Comparison of ENCODE assay signal across 8 cellular contexts in genomic region chr5:181242031-181242451, GRCh38. TPM values are rescaled to one million over a fixed set of nuclear protein-coding genes. Genes with fewer than 3 reads are reported as not detected.
DNase-seq lines count a peak whose midpoint lies in the region; ATAC-seq and TF ChIP-seq lines count a peak whose summit lies in the region.

No MANE protein-coding gene starts in this region.

- H3K9me3 Mint-ChIP-seq in activated CD4-positive, alpha-beta T cell treated with anti-CD3 and anti-CD28 coated beads for 36 hours (ENCODE audit: low read depth), result no peaks in the 10 kb centered on the region
- H3K9me3 Mint-ChIP-seq in activated T-helper 2 cell treated with anti-CD3 and anti-CD28 coated beads, Interferon-gamma antibody, Interleukin-2, Interleukin-4, amounts not matched to agents 10 μg/mL and 5 μg/mL and 100 μg/mL, durations not matched to agents 14 hours and 24 hours and 36 hours, result no peaks in the 10 kb centered on the region

- TF ChIP-seq CTCF in stomach (IDR thresholded peaks at IDR 0.05), result no peak

- no peak for TF ChIP-seq EP300 in stomach (IDR thresholded peaks at IDR 0.05)

- H3K4me3 Mint-ChIP-seq in activated CD4-positive, alpha-beta T cell treated with anti-CD3 and anti-CD28 coated beads for 36 hours, result peak overlapping the region; percentile 91
- H3K4me3 Mint-ChIP-seq in activated T-helper 2 cell treated with anti-CD3 and anti-CD28 coated beads, Interferon-gamma antibody, Interleukin-2, Interleukin-4, amounts not matched to agents 10 μg/mL and 5 μg/mL and 100 μg/mL, durations not matched to agents 14 hours and 24 hours and 36 hours (ENCODE audit: low read depth), result peak overlapping the region; percentile 98

- H3K4me3 ChIP-seq in iPS-20b (ENCODE audit: low read length) (peak overlapping the region; percentile 88), stomach (peak overlapping the region; percentile 64 to 89 (median 68))

- no peaks in the 10 kb centered on the region for H3K27me3 ChIP-seq in iPS-20b (ENCODE audit: insufficient read depth, low read length)
- H3K27me3 ChIP-seq in stomach, result no peaks in the 10 kb centered on the region

- WGBS in stomach, 5 donors, result 22 to 35% (median 26%) methylated on average over 6 of the region's 6 CpGs

- H3K27ac Mint-ChIP-seq in activated CD4-positive, alpha-beta T cell treated with anti-CD3 and anti-CD28 coated beads for 36 hours, result peak overlapping the region; percentile 99
- peak overlapping the region; percentile 96 for H3K27ac Mint-ChIP-seq in activated T-helper 2 cell treated with anti-CD3 and anti-CD28 coated beads, Interferon-gamma antibody, Interleukin-2, Interleukin-4, amounts not matched to agents 10 μg/mL and 5 μg/mL and 100 μg/mL, durations not matched to agents 14 hours and 24 hours and 36 hours

- ATAC-seq in activated CD4-positive, alpha-beta T cell treated with anti-CD3 and anti-CD28 coated beads for 36 hours, result no peak
- ATAC-seq in HG02840 (IDR thresholded peaks at IDR 0.05; ENCODE audit: low FRiP score, unreplicated experiment), result no peak
- ATAC-seq in GM18517 (IDR thresholded peaks at IDR 0.05; ENCODE audit: unreplicated experiment), result no peak

- peaks cover 51% of the 10 kb centered on the region for H3K4me1 Mint-ChIP-seq in activated CD4-positive, alpha-beta T cell treated with anti-CD3 and anti-CD28 coated beads for 36 hours
- H3K4me1 Mint-ChIP-seq in activated T-helper 2 cell treated with anti-CD3 and anti-CD28 coated beads, Interferon-gamma antibody, Interleukin-2, Interleukin-4, amounts not matched to agents 10 μg/mL and 5 μg/mL and 100 μg/mL, durations not matched to agents 14 hours and 24 hours and 36 hours (ENCODE audit: low read depth), result peaks cover 39% of the 10 kb centered on the region

- POLR2A ChIA-PET in activated CD4-positive, alpha-beta T cell treated with anti-CD3 and anti-CD28 coated beads for 36 hours (lab: Charles Lee), result interaction anchor here (1.0 kb wide), 2 partner anchors 20 to 34 kb away, joined by 3 to 4 read pairs; no protein-coding TSS in a partner anchor

- no peak for TF ChIP-seq POLR2A in stomach (IDR thresholded peaks at IDR 0.05)

- H3K27ac ChIP-seq in iPS-20b (ENCODE audit: low read length), result no peak overlapping the region
- H3K27ac ChIP-seq in stomach, result peak overlapping the region in 4 of 5 donors; percentile 96 to 98 (median 96)

- H3K27me3 Mint-ChIP-seq in activated CD4-positive, alpha-beta T cell treated with anti-CD3 and anti-CD28 coated beads for 36 hours, result no peaks in the 10 kb centered on the region
- H3K27me3 Mint-ChIP-seq in activated T-helper 2 cell treated with anti-CD3 and anti-CD28 coated beads, Interferon-gamma antibody, Interleukin-2, Interleukin-4, amounts not matched to agents 10 μg/mL and 5 μg/mL and 100 μg/mL, durations not matched to agents 14 hours and 24 hours and 36 hours (ENCODE audit: low read depth), result no peaks in the 10 kb centered on the region

- CTCF ChIA-PET in activated CD4-positive, alpha-beta T cell treated with anti-CD3 and anti-CD28 coated beads for 36 hours (lab: Charles Lee), result interaction anchor here (0.8 kb wide), 1 partner anchor 26 kb away, joined by 5 read pairs; no protein-coding TSS in a partner anchor

- H3K9me3 ChIP-seq in iPS-20b (ENCODE audit: insufficient read depth, low read depth, low read length), result no peaks in the 10 kb centered on the region
- no peaks in the 10 kb centered on the region for H3K9me3 ChIP-seq in stomach

- no peak for DNase-seq in activated CD4-positive, alpha-beta T cell treated with anti-CD3 and anti-CD28 coated beads for 36 hours
- DNase-seq in activated CD4-positive, alpha-beta T cell treated with anti-CD3 and anti-CD28 coated beads for 1 hour, result no peak
- DNase-seq in activated T-helper 2 cell treated with anti-CD3 and anti-CD28 coated beads, Interferon-gamma antibody, Interleukin-2, Interleukin-4, amounts not matched to agents 10 μg/mL and 5 μg/mL and 100 μg/mL, durations not matched to agents 14 hours and 24 hours and 36 hours (ENCODE audit: low spot score), result no peak
- DNase-seq in stomach (no peak), OCI-M1 (lab: John Stamatoyannopoulos, UW) (no peak)

- H3K9ac ChIP-seq in iPS-20b (ENCODE audit: low read depth, low read length), result peak overlapping the region; percentile 96

- H3K36me3 ChIP-seq in iPS-20b (ENCODE audit: insufficient read depth, low read depth, low read length), result peaks cover 63% of the 10 kb centered on the region
- peaks cover 53 to 57% (median 53%) of the 10 kb centered on the region in 4 donors for H3K36me3 ChIP-seq in stomach

- peaks cover 16% of the 10 kb centered on the region for H3K4me1 ChIP-seq in iPS-20b (ENCODE audit: insufficient read depth, low read length)
- peaks cover 36 to 66% (median 55%) of the 10 kb centered on the region in 4 donors for H3K4me1 ChIP-seq in stomach

- H3K36me3 Mint-ChIP-seq in activated CD4-positive, alpha-beta T cell treated with anti-CD3 and anti-CD28 coated beads for 36 hours (ENCODE audit: low read depth), result peaks cover 68% of the 10 kb centered on the region
- H3K36me3 Mint-ChIP-seq in activated T-helper 2 cell treated with anti-CD3 and anti-CD28 coated beads, Interferon-gamma antibody, Interleukin-2, Interleukin-4, amounts not matched to agents 10 μg/mL and 5 μg/mL and 100 μg/mL, durations not matched to agents 14 hours and 24 hours and 36 hours (ENCODE audit: low read depth), result peaks cover 69% of the 10 kb centered on the region

- intact Hi-C loops in activated CD4-positive, alpha-beta T cell treated with anti-CD3 and anti-CD28 coated beads for 36 hours (cut with DNase I, micrococcal nuclease), result loop anchor here (5.0 to 10.0 kb wide), 3 partner anchors 35 to 1617 kb away; partner anchors contain the start of genes HNRNPH1 (in 1 of the 2) and TRIM7 (in 1 of the 2)
- intact Hi-C loops in activated T-helper 2 cell treated with anti-CD3 and anti-CD28 coated beads, Interferon-gamma antibody, Interleukin-2, Interleukin-4, amounts not matched to agents 10 μg/mL and 5 μg/mL and 100 μg/mL, durations not matched to agents 14 hours and 24 hours and 36 hours (cut with micrococcal nuclease), result loop anchor here (5.0 to 10.0 kb wide), 2 partner anchors 440 to 1617 kb away; partner anchors contain the start of genes HNRNPH1 and MGAT1
- intact Hi-C loops in stomach (cut with DNase I; ENCODE audit: low total_unique reads), result no loop called here

RNA-seq across cellular contexts. Expression of gene RACK1, which starts 1.7 kb away (rescaled TPM):
- total RNA-seq in activated CD4-positive, alpha-beta T cell treated with anti-CD3 and anti-CD28 coated beads for 36 hours, result 1,000 to 10,000 TPM; 2,724 to 3,901 TPM
- total RNA-seq in activated T-helper 2 cell treated with anti-CD3 and anti-CD28 coated beads, Interferon-gamma antibody, Interleukin-2, Interleukin-4, amounts not matched to agents 10 μg/mL and 5 μg/mL and 100 μg/mL, durations not matched to agents 14 hours and 24 hours and 36 hours, result 2,110 and 2,123 TPM in 2 replicates
- 1,000 to 10,000 TPM in 3 of 5 donors, 100 to 1,000 TPM in 2; 814 to 2,131 (median 1,334) TPM for total RNA-seq in stomach
- 1,000 to 10,000 TPM; 2,190 to 3,034 (median 2,228) TPM for polyA plus RNA-seq in stomach

RNA-seq across cellular contexts. Expression of gene TRIM52, which starts 18.9 kb away (rescaled TPM):
- total RNA-seq in activated CD4-positive, alpha-beta T cell treated with anti-CD3 and anti-CD28 coated beads for 36 hours, result 10 to 100 TPM; 10.4 to 13.1 TPM
- total RNA-seq in activated T-helper 2 cell treated with anti-CD3 and anti-CD28 coated beads, Interferon-gamma antibody, Interleukin-2, Interleukin-4, amounts not matched to agents 10 μg/mL and 5 μg/mL and 100 μg/mL, durations not matched to agents 14 hours and 24 hours and 36 hours, result 15.5 and 16.9 TPM in 2 replicates
- total RNA-seq in stomach, result 10 to 100 TPM; 11.9 to 29.9 (median 14.3) TPM
- polyA plus RNA-seq in stomach, result 1 to 10 TPM; 3.8 to 8.1 (median 3.9) TPM

RNA-seq across cellular contexts. Expression of gene TRIM41, which starts 19.0 kb away (rescaled TPM):
- total RNA-seq in activated CD4-positive, alpha-beta T cell treated with anti-CD3 and anti-CD28 coated beads for 36 hours, result 10 to 100 TPM; 27.0 to 30.7 TPM
- 32.2 and 33.0 TPM in 2 replicates for total RNA-seq in activated T-helper 2 cell treated with anti-CD3 and anti-CD28 coated beads, Interferon-gamma antibody, Interleukin-2, Interleukin-4, amounts not matched to agents 10 μg/mL and 5 μg/mL and 100 μg/mL, durations not matched to agents 14 hours and 24 hours and 36 hours
- total RNA-seq in stomach, result 10 to 100 TPM in 4 of 5 donors, 1 to 10 TPM in 1; 2.3 to 70.4 (median 10.3) TPM
- polyA plus RNA-seq in stomach, result 10 to 100 TPM; 13.8 to 26.1 (median 18.2) TPM

RNA-seq across cellular contexts. Expression of gene TRIM7, which starts 37.0 kb away (rescaled TPM):
- total RNA-seq in activated CD4-positive, alpha-beta T cell treated with anti-CD3 and anti-CD28 coated beads for 36 hours, result 1 to 10 TPM; 1.4 to 1.6 TPM
- total RNA-seq in activated T-helper 2 cell treated with anti-CD3 and anti-CD28 coated beads, Interferon-gamma antibody, Interleukin-2, Interleukin-4, amounts not matched to agents 10 μg/mL and 5 μg/mL and 100 μg/mL, durations not matched to agents 14 hours and 24 hours and 36 hours, result 3.9 and 4.8 TPM in 2 replicates
- 1 to 10 TPM in 3 of 5 donors, under 1 TPM in 1, not detected in 1; 0.45 to 7.5 (median 3.4) TPM for total RNA-seq in stomach
- polyA plus RNA-seq in stomach, result 10 to 100 TPM in 1 of 3 donors, 1 to 10 TPM in 1, under 1 TPM in 1; 0.93 to 20.4 (median 3.4) TPM
